9 cellular contexts compared by ENCODE assay signal in the genomic region with DNA sequence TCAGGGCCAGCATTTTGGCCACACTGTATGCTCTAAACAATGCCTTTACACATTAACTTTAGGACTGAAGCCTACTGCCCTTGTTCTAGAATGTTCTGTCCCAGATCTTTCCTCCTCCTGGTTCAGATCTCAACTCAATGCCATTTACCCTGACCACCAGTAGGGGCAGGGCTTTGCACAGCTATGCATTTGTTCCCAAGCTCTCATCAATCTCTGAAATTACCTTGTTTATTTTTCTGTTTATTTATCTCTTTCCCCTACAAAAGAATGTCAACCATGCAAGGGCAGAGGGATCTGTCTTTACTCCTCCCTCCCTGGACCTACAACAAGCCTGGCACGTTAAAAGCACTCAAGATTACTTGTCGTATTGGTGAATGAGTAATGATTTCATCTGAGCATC.
A peak's percentile ranks its signal among the peaks of the same experiment; 100 is the strongest.
DNase-seq lines count a peak whose midpoint lies in the region; ATAC-seq and TF ChIP-seq lines count a peak whose summit lies in the region.
"Had no signal": no experiment of that assay in that cellular context is flagged by ENCODE, and none has a peak within 500 bp of the region (broad histone marks: within the 10 kb centered on the region; RNA-seq: fewer than 3 reads in every experiment).

No MANE protein-coding gene starts in this region.

- H3K4me3 ChIP-seq in PC-9, result no peak overlapping the region
- H3K4me3 ChIP-seq in fibroblast of mammary gland (ENCODE audit: control insufficient read depth, low read depth, low read length), result no peak overlapping the region
- H3K4me3 ChIP-seq in parathyroid adenoma (ENCODE audit: low read depth, low read length), result no peak overlapping the region

- H3K9me3 ChIP-seq in PC-9 (ENCODE audit: insufficient read depth, low read depth) (no peaks in the 10 kb centered on the region), parathyroid adenoma (ENCODE audit: control insufficient read depth, low read length) (no peaks in the 10 kb centered on the region)

- H3K4me3 Mint-ChIP-seq in natural killer cell treated with Interleukin-12 subunit alpha and Interleukin-12 subunit beta and Interleukin-15 and Interleukin-18, amount 100 ng/mL, for 72 hours, result no peak overlapping the region

- peaks cover 19% of the 10 kb centered on the region in 2 donors for H3K27me3 Mint-ChIP-seq in natural killer cell treated with Interleukin-12 subunit alpha and Interleukin-12 subunit beta and Interleukin-15 and Interleukin-18, amount 100 ng/mL, for 72 hours

- CTCF ChIA-PET in PC-9 (lab: Charles Lee), result no interaction called here

- ATAC-seq in natural killer cell treated with Interleukin-12 subunit alpha and Interleukin-12 subunit beta and Interleukin-15 and Interleukin-18, amount 100 ng/mL, for 72 hours, result no peak
- no peak for ATAC-seq in HG02763 (IDR thresholded peaks at IDR 0.05; ENCODE audit: unreplicated experiment)
- ATAC-seq in GM19023 (IDR thresholded peaks at IDR 0.05; ENCODE audit: unreplicated experiment), result no peak

- H3K27me3 ChIP-seq in PC-9 (ENCODE audit: insufficient read depth, low read depth) (no peaks in the 10 kb centered on the region), parathyroid adenoma (ENCODE audit: control insufficient read depth, insufficient read depth, low read length) (no peaks in the 10 kb centered on the region)

- H4K20me1 ChIP-seq in PC-9 (ENCODE audit: insufficient read depth), result no peaks in the 10 kb centered on the region

- BruUV-seq in PC-9 (replicated peaks; lab: Mats Ljungman, UMichigan), result no TSS peak

- H3K9ac ChIP-seq in parathyroid adenoma, result no peak overlapping the region

- intact Hi-C loops in PC-9 (cut with micrococcal nuclease; ENCODE audit: unreplicated experiment), result no loop called here

- H3K27ac ChIP-seq in PC-9 (no peak overlapping the region), parathyroid adenoma (no peak overlapping the region)

- H3K36me3 Mint-ChIP-seq in natural killer cell treated with Interleukin-12 subunit alpha and Interleukin-12 subunit beta and Interleukin-15 and Interleukin-18, amount 100 ng/mL, for 72 hours, result no peaks in the 10 kb centered on the region

- no peaks in the 10 kb centered on the region for H3K9me3 Mint-ChIP-seq in natural killer cell treated with Interleukin-12 subunit alpha and Interleukin-12 subunit beta and Interleukin-15 and Interleukin-18, amount 100 ng/mL, for 72 hours
- H3K9me3 Mint-ChIP-seq: activated T-helper 2 cell treated with anti-CD3 and anti-CD28 coated beads, Interferon-gamma antibody, Interleukin-2, Interleukin-4, amounts not matched to agents 10 μg/mL and 5 μg/mL and 100 μg/mL, durations not matched to agents 14 hours and 24 hours and 36 hours had no signal

- DNase-seq in PC-9 (no peak), fibroblast of mammary gland (ENCODE audit: low read depth) (peak; percentile 41), germinal center (ENCODE audit: low spot score) (no peak)
- DNase-seq in natural killer cell treated with Interleukin-12 subunit alpha and Interleukin-12 subunit beta and Interleukin-15 and Interleukin-18, amount 100 ng/mL, for 72 hours (ENCODE audit: low spot score), result no peak

- POLR2A ChIA-PET in PC-9 (lab: Charles Lee; ENCODE audit: unreplicated experiment), result no interaction called here

- H3K9me2 ChIP-seq in PC-9 (ENCODE audit: insufficient read depth), result no peaks in the 10 kb centered on the region

- H3K36me3 ChIP-seq in PC-9 (ENCODE audit: low read depth), result no peaks in the 10 kb centered on the region
- no peaks in the 10 kb centered on the region for H3K36me3 ChIP-seq in parathyroid adenoma (ENCODE audit: control insufficient read depth, insufficient read depth, low read length)

- no peak overlapping the region for H3K4me2 ChIP-seq in PC-9
- H3K4me2 ChIP-seq in parathyroid adenoma (ENCODE audit: low read length), result no peak overlapping the region

- H2AFZ ChIP-seq in PC-9, result no peak overlapping the region
- no peak overlapping the region for H2AFZ ChIP-seq in parathyroid adenoma

- TF ChIP-seq CTCF in GM12873 (IDR thresholded peaks at IDR 0.05; ENCODE audit: insufficient read depth, low read depth, low read length, missing control alignments) (peak; percentile 46), PC-9 (conservative IDR thresholded peaks at IDR 0.05) (peak; percentile 48; the same call in 1 of the 2 replicates), fibroblast of mammary gland (conservative IDR thresholded peaks at IDR 0.05; ENCODE audit: control insufficient read depth, insufficient read depth, low read depth, low read length) (peak; percentile 76), parathyroid adenoma (IDR thresholded peaks at IDR 0.05) (peak; percentile 14)

- H3K27ac Mint-ChIP-seq in natural killer cell treated with Interleukin-12 subunit alpha and Interleukin-12 subunit beta and Interleukin-15 and Interleukin-18, amount 100 ng/mL, for 72 hours, result no peak overlapping the region
- H3K27ac Mint-ChIP-seq: activated T-helper 2 cell treated with anti-CD3 and anti-CD28 coated beads, Interferon-gamma antibody, Interleukin-2, Interleukin-4, amounts not matched to agents 10 μg/mL and 5 μg/mL and 100 μg/mL, durations not matched to agents 14 hours and 24 hours and 36 hours had no signal

- 0 out of 2 replicates have a peak, but pooled peaks cover 7% of the 10 kb centered on the region for H3F3A ChIP-seq in PC-9 (ENCODE audit: insufficient read depth, low read depth)

- no peaks in the 10 kb centered on the region for H3K79me2 ChIP-seq in PC-9 (ENCODE audit: low read depth)
- no peaks in the 10 kb centered on the region for H3K79me2 ChIP-seq in parathyroid adenoma

- H3K4me1 ChIP-seq in PC-9 (replicated peaks; ENCODE audit: insufficient read depth) (peaks cover 11% of the 10 kb centered on the region), parathyroid adenoma (no peaks in the 10 kb centered on the region)

- H3K4me1 Mint-ChIP-seq in natural killer cell treated with Interleukin-12 subunit alpha and Interleukin-12 subunit beta and Interleukin-15 and Interleukin-18, amount 100 ng/mL, for 72 hours (ENCODE audit: low read depth in 2 of 2), result peaks cover 6 to 8% of the 10 kb centered on the region in 2 donors

Comparison
In these comparisons a context has a peak if more than half of its experiments do, and no peak if none do; other contexts are left out.
1. CTCF ChIP-seq: peak in every context shown above with its lines; median percentile 76 in fibroblast of mammary gland; 48 in PC-9; 46 in GM12873; 14 in parathyroid adenoma.